8 cellular contexts compared by ENCODE assay signal in the genomic region with DNA sequence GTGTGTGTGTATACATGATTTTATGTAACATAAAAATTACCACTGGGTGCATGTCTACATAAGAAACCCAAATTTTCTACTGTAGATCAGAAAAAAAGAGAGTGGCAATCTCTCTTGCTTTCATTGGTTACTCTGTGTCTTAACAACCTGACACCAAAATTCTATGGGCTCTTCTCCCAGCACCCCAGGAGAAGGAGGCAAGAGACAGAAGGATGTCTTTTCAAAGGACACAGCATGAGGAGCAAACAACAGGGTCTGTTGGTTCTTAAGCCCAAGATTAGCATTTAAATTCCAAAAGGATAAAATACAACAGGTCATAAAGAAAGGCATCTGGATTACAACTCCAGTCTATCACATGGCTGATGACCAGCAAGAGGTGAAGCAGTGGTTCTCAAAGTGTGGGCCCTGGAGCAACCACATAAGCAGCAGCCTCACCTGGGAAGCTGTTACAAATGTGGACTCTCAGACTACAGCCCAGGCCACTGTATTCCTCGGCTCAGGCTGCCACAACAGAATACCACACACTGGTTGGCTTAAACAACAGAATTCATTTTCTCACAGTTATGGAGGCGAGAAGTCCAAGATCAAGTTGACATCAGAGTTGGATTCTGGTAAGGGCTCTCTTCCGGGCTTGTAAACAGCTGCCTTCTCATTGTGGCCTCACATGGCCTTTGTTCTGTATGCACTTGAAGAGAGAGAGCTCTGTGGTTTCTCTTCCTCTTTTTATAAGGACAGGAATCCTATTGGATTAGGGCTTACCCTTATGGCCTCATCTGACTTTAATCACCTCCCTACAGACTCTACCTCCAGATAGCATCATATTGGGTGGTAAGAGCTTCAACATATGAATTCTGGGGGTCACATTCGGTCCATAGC.
A peak's percentile ranks its signal among the peaks of the same experiment; 100 is the strongest.
DNase-seq lines count a peak whose midpoint lies in the region; ATAC-seq and TF ChIP-seq lines count a peak whose summit lies in the region.

No MANE protein-coding gene starts in this region.

- DNase-seq in AML-193 (lab: John Stamatoyannopoulos, UW) (peak; percentile 21 to 32), SJCRH30 (peak; percentile 37 to 71), LoVo (ENCODE audit: low spot score) (no peak), iPS-NIHi7 (ENCODE audit: extremely low spot score) (no peak), foreskin melanocyte (no peak), mesothelial cell of epicardium (ENCODE audit: low spot score in 2 of 2, unreplicated experiment in 2 of 2) (no peak)

- H3K4me3 Mint-ChIP-seq in mesothelial cell of epicardium: no peak overlapping the region

- H3K9me3 Mint-ChIP-seq in mesothelial cell of epicardium: no peaks in the 10 kb centered on the region

- H3K27me3 Mint-ChIP-seq in mesothelial cell of epicardium (ENCODE audit: low read depth): no peaks in the 10 kb centered on the region

- peaks cover 5% of the 10 kb centered on the region; the same call in 1 of the 2 replicates for H3K4me1 ChIP-seq in SJCRH30

- no peak for TF ChIP-seq CTCF in mesothelial cell of epicardium (IDR thresholded peaks at IDR 0.05; ENCODE audit: unreplicated experiment)

- no peak overlapping the region for H3K4me3 ChIP-seq in SJCRH30

- ATAC-seq in GM19328 (IDR thresholded peaks at IDR 0.05; ENCODE audit: unreplicated experiment) (peak; percentile 84), HG03196 (IDR thresholded peaks at IDR 0.05; ENCODE audit: unreplicated experiment) (peak; percentile 76)

- no peaks in the 10 kb centered on the region for H3K36me3 Mint-ChIP-seq in mesothelial cell of epicardium

- no peaks in the 10 kb centered on the region for H3K4me1 Mint-ChIP-seq in mesothelial cell of epicardium

- H3K27me3 ChIP-seq in SJCRH30: no peaks in the 10 kb centered on the region

- H3K27ac Mint-ChIP-seq in mesothelial cell of epicardium: no peak overlapping the region

- H3K36me3 ChIP-seq in SJCRH30: no peaks in the 10 kb centered on the region

- H3K9me3 ChIP-seq in SJCRH30 (replicated peaks): no peaks in the 10 kb centered on the region

- H3K27ac ChIP-seq in SJCRH30: peak overlapping the region; percentile 58

Comparison
In these comparisons a context has a peak if more than half of its experiments do, and no peak if none do; other contexts are left out.
1. DNase-seq: peak in AML-193 (2 of 2) and SJCRH30 (2 of 2); none in LoVo (single experiment), iPS-NIHi7 (single experiment), foreskin melanocyte (single experiment) and mesothelial cell of epicardium (0 of 2).